Comparison of ENCODE assay signal across 11 cellular contexts in the genomic region with DNA sequence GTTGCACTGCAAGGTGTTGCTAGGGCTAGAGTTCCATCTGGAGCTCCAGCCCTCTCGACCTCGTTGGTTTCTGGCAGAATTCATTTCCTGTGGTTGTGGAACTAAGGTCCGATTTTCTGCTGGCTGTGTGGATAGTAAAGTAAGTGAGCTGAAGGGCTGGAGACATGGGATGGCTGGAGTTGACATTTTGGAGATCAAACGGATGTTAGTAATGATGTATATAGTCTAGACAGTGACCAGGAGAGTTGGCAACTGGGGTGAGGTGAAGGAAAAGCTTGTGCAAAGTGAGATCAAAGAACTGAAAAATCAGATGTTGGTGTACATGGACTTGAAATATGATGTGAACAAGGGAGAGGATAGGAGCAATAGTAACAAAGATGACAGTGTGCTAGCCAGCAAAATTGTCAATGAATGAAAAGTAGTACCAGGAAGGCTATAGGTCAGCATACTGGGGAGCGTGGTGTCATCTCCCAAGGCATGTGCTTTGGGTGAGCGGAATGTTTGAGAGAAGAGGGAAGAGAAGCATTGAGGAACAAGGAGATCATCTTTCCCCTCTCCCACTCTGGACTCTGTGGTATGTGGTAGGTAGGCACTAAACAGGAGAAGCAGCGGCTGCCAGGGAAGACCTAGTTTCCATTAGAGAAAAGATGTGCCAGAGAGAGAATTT. TPM values are rescaled to one million over a fixed set of nuclear protein-coding genes. Genes with fewer than 3 reads are reported as not detected.
DNase-seq lines count a peak whose midpoint lies in the region; ATAC-seq lines count a peak whose summit lies in the region.
"Had no signal": no experiment of that assay in that cellular context is flagged by ENCODE, and none has a peak within 500 bp of the region (broad histone marks: within the 10 kb centered on the region; RNA-seq: fewer than 3 reads in every experiment).

No MANE protein-coding gene starts in this region.

- peaks cover 9% of the 10 kb centered on the region for H3K36me3 Mint-ChIP-seq in activated naive CD4-positive, alpha-beta T cell treated with anti-CD3 and anti-CD28 coated beads, Interleukin-2, amount 10 ng/mL, durations not matched to agents 7 days and 5 days
- H3K36me3 Mint-ChIP-seq in activated T-cell treated with anti-CD3 and anti-CD28 coated beads, Interleukin-2, amount 50 U/mL, for 4 hours (ENCODE audit: insufficient read depth), result peaks cover 27% of the 10 kb centered on the region

- peaks cover 16% of the 10 kb centered on the region for H3K4me1 Mint-ChIP-seq in activated naive CD4-positive, alpha-beta T cell treated with anti-CD3 and anti-CD28 coated beads, Interleukin-2, amount 10 ng/mL, durations not matched to agents 7 days and 5 days
- peaks cover 50% of the 10 kb centered on the region for H3K4me1 Mint-ChIP-seq in activated T-cell treated with anti-CD3 and anti-CD28 coated beads, Interleukin-2, amount 50 U/mL, for 4 hours (ENCODE audit: low read depth)

- ATAC-seq in GM18508 (IDR thresholded peaks at IDR 0.05; ENCODE audit: insufficient read depth, unreplicated experiment) (peak; percentile 23), GM21423 (IDR thresholded peaks at IDR 0.05; ENCODE audit: unreplicated experiment) (peak; percentile 21), HG03159 (IDR thresholded peaks at IDR 0.05; ENCODE audit: unreplicated experiment) (peak; percentile 14), left lobe of liver (peak; percentile 11)
- no peak for ATAC-seq in activated T-cell treated with anti-CD3 and anti-CD28 coated beads, Interleukin-2, amount 50 U/mL, for 4 hours
- ATAC-seq: activated CD8-positive, alpha-beta memory T cell treated with anti-CD3 and anti-CD28 coated beads, Interleukin-2, amount 10 ng/mL, durations not matched to agents 7 days and 5 days had no signal

- H3K9me3 Mint-ChIP-seq in activated naive CD4-positive, alpha-beta T cell treated with anti-CD3 and anti-CD28 coated beads, Interleukin-2, amount 10 ng/mL, durations not matched to agents 7 days and 5 days, result no peaks in the 10 kb centered on the region
- no peaks in the 10 kb centered on the region for H3K9me3 Mint-ChIP-seq in activated T-cell treated with anti-CD3 and anti-CD28 coated beads, Interleukin-2, amount 50 U/mL, for 4 hours
- H3K9me3 Mint-ChIP-seq: central memory CD8-positive, alpha-beta T cell had no signal

- no peaks in the 10 kb centered on the region for H3K27me3 Mint-ChIP-seq in activated naive CD4-positive, alpha-beta T cell treated with anti-CD3 and anti-CD28 coated beads, Interleukin-2, amount 10 ng/mL, durations not matched to agents 7 days and 5 days
- no peaks in the 10 kb centered on the region for H3K27me3 Mint-ChIP-seq in activated T-cell treated with anti-CD3 and anti-CD28 coated beads, Interleukin-2, amount 50 U/mL, for 4 hours (ENCODE audit: low read depth)
- H3K27me3 Mint-ChIP-seq: activated CD8-positive, alpha-beta memory T cell treated with anti-CD3 and anti-CD28 coated beads, Interleukin-2, amount 10 ng/mL, durations not matched to agents 7 days and 5 days; central memory CD8-positive, alpha-beta T cell had no signal

- DNase-seq in left lobe of liver (ENCODE audit: low spot score) (no peak), islet precursor cell (no peak)
- no peak for DNase-seq in activated naive CD4-positive, alpha-beta T cell treated with anti-CD3 and anti-CD28 coated beads, Interleukin-2, amount 10 ng/mL, durations not matched to agents 7 days and 5 days
- no peak for DNase-seq in activated T-cell treated with anti-CD3 and anti-CD28 coated beads, Interleukin-2, amount 50 U/mL, for 4 hours
- no peak for DNase-seq in activated naive CD4-positive, alpha-beta T cell treated with anti-CD3 and anti-CD28 coated beads, Interleukin-2, amount 50 U/mL, for 16 hours
- DNase-seq: activated CD8-positive, alpha-beta memory T cell treated with anti-CD3 and anti-CD28 coated beads, Interleukin-2, amount 10 ng/mL, durations not matched to agents 7 days and 5 days; heart left ventricle had no signal

- CTCF ChIA-PET in activated naive CD4-positive, alpha-beta T cell treated with anti-CD3 and anti-CD28 coated beads, Interleukin-2, amount 10 ng/mL, durations not matched to agents 7 days and 5 days (lab: Charles Lee), result no interaction called here

- no peak overlapping the region for H3K27ac Mint-ChIP-seq in activated naive CD4-positive, alpha-beta T cell treated with anti-CD3 and anti-CD28 coated beads, Interleukin-2, amount 10 ng/mL, durations not matched to agents 7 days and 5 days
- H3K27ac Mint-ChIP-seq: activated CD8-positive, alpha-beta memory T cell treated with anti-CD3 and anti-CD28 coated beads, Interleukin-2, amount 10 ng/mL, durations not matched to agents 7 days and 5 days had no signal

- no peak overlapping the region for H3K4me3 Mint-ChIP-seq in activated naive CD4-positive, alpha-beta T cell treated with anti-CD3 and anti-CD28 coated beads, Interleukin-2, amount 10 ng/mL, durations not matched to agents 7 days and 5 days
- H3K4me3 Mint-ChIP-seq in activated T-cell treated with anti-CD3 and anti-CD28 coated beads, Interleukin-2, amount 50 U/mL, for 4 hours, result no peak overlapping the region
- H3K4me3 Mint-ChIP-seq: activated CD8-positive, alpha-beta memory T cell treated with anti-CD3 and anti-CD28 coated beads, Interleukin-2, amount 10 ng/mL, durations not matched to agents 7 days and 5 days; central memory CD8-positive, alpha-beta T cell had no signal

RNA-seq across cellular contexts. Expression of gene QRSL1, which starts 7.8 kb away (rescaled TPM):
- 6.0 TPM for total RNA-seq in left lobe of liver
- 10 to 100 TPM; 20.8 to 22.5 (median 20.9) TPM for total RNA-seq in activated T-cell treated with anti-CD3 and anti-CD28 coated beads, Interleukin-2, amount 50 U/mL, for 4 hours

RNA-seq across cellular contexts. Expression of gene RTN4IP1, which starts 7.9 kb away (rescaled TPM):
- 6.3 TPM for total RNA-seq in left lobe of liver
- total RNA-seq in activated T-cell treated with anti-CD3 and anti-CD28 coated beads, Interleukin-2, amount 50 U/mL, for 4 hours, result 1 to 10 TPM; 8.4 to 8.6 (median 8.5) TPM

Comparison
In these comparisons a context has a peak if more than half of its experiments do, and no peak if none do; other contexts are left out.
1. ATAC-seq: peak in GM18508 (single experiment), GM21423 (single experiment), HG03159 (single experiment) and left lobe of liver (single experiment); none in activated T-cell treated with anti-CD3 and anti-CD28 coated beads, Interleukin-2, amount 50 U/mL, for 4 hours (0 of 2).